20 cellular contexts compared by ENCODE assay signal in the genomic region with DNA sequence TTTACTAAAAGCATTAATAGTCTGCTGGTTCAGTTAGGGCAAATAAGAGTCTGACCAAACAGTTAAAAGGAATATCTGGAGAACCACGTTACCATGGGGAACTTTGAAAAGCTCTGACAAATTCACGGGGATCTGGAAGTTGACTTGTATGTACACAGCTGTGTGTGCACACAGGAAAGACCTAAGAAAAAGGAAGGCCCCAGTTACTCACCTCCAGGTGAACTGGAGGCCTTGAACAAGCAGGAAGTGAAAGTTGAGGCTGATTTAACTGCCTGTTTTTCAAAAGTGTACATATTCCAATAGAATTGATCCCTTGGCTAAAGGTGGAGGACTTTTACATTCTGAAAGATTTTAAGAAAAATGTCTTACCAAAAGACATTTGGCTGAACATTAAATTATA.
DNase-seq lines count a peak whose midpoint lies in the region; FAIRE-seq and TF ChIP-seq lines count a peak whose summit lies in the region.
"Had no signal": no experiment of that assay in that cellular context is flagged by ENCODE, and none has a peak within 500 bp of the region (broad histone marks: within the 10 kb centered on the region; RNA-seq: fewer than 3 reads in every experiment).

No MANE protein-coding gene starts in this region.

- H2AFZ ChIP-seq in OCI-LY7 (ENCODE audit: low read length) (peak overlapping the region; percentile 87), osteoblast (ENCODE audit: low read length) (peak overlapping the region; percentile 5), GM23248 (no peak overlapping the region)

- H3K4me3 ChIP-seq in OCI-LY7 (ENCODE audit: low read depth, low read length, poor library complexity, severe bottlenecking) = no peak overlapping the region
- no peak overlapping the region for H3K4me3 ChIP-seq in osteoblast (ENCODE audit: insufficient read depth, low read length)
- no peak overlapping the region for H3K4me3 ChIP-seq in GM23248
- H3K4me3 ChIP-seq in kidney (ENCODE audit: low read length in 2 of 2) = no peak overlapping the region
- H3K4me3 ChIP-seq: lung, thyroid gland had no signal

- H3K36me3 ChIP-seq in OCI-LY7 (ENCODE audit: insufficient read depth, low read length) (no peaks in the 10 kb centered on the region), osteoblast (ENCODE audit: insufficient read depth, low read length) (no peaks in the 10 kb centered on the region), GM23248 (ENCODE audit: low read depth) (no peaks in the 10 kb centered on the region), kidney (ENCODE audit: control insufficient read depth in 1 of 2, insufficient read depth in 2 of 2, low read length in 2 of 2) (no peaks in the 10 kb centered on the region)
- H3K36me3 ChIP-seq: brain microvascular endothelial cell, thyroid gland had no signal

- H3K9me2 ChIP-seq in OCI-LY7 (ENCODE audit: insufficient read depth, low read length) = no peaks in the 10 kb centered on the region
- no peaks in the 10 kb centered on the region for H3K9me2 ChIP-seq in GM23248 (ENCODE audit: insufficient read depth)

- TF ChIP-seq CTCF in OCI-LY7 (conservative IDR thresholded peaks at IDR 0.05; ENCODE audit: low read length) (no peak), osteoblast (IDR thresholded peaks at IDR 0.05; ENCODE audit: extremely low read depth, low read depth, low read length) (no peak), kidney (IDR thresholded peaks at IDR 0.05; ENCODE audit: borderline replicate concordance, extremely low read depth, insufficient read depth) (no peak)

- no peak for FAIRE-seq in kidney (lab: Jason Lieb, UNC)
- FAIRE-seq: GM19239 had no signal

- H3K27ac ChIP-seq in OCI-LY7 (ENCODE audit: low read depth, low read length, poor library complexity, severe bottlenecking) = peak overlapping the region; percentile 29
- no peak overlapping the region for H3K27ac ChIP-seq in osteoblast (ENCODE audit: low read depth, low read length)
- H3K27ac ChIP-seq in GM23248 = no peak overlapping the region
- no peak overlapping the region for H3K27ac ChIP-seq in kidney (ENCODE audit: low read depth in 2 of 2, low read length in 2 of 2)
- H3K27ac ChIP-seq: brain microvascular endothelial cell, C4-2B, thyroid gland had no signal

- H3K4me2 ChIP-seq in OCI-LY7 (ENCODE audit: low read length) (peak overlapping the region; percentile 14; the same call in 1 of the 2 replicates), osteoblast (ENCODE audit: insufficient read depth, low read length) (no peak overlapping the region), GM23248 (ENCODE audit: unreplicated experiment) (no peak overlapping the region)

- no peak overlapping the region for H3K9ac ChIP-seq in GM23248
- H3K9ac ChIP-seq in kidney (ENCODE audit: low read length in 2 of 2) = no peak overlapping the region

- no peaks in the 10 kb centered on the region for H4K20me1 ChIP-seq in OCI-LY7 (ENCODE audit: insufficient read depth, low read length)
- no peaks in the 10 kb centered on the region for H4K20me1 ChIP-seq in osteoblast (ENCODE audit: insufficient read depth, low read length)
- no peaks in the 10 kb centered on the region for H4K20me1 ChIP-seq in GM23248 (ENCODE audit: insufficient read depth)

- H3K27me3 ChIP-seq in osteoblast (ENCODE audit: insufficient read depth, low read length) (no peaks in the 10 kb centered on the region), GM23248 (replicated peaks; ENCODE audit: insufficient read depth) (no peaks in the 10 kb centered on the region)
- H3K27me3 ChIP-seq: brain microvascular endothelial cell, thyroid gland had no signal

- H3K4me1 ChIP-seq in OCI-LY7 (ENCODE audit: insufficient read depth, low read length, poor library complexity, severe bottlenecking) (peaks cover 12% of the 10 kb centered on the region), osteoblast (ENCODE audit: insufficient read depth, low read length) (no peaks in the 10 kb centered on the region), GM23248 (ENCODE audit: insufficient read depth) (no peaks in the 10 kb centered on the region), kidney (ENCODE audit: control insufficient read depth in 1 of 2, insufficient read depth in 1 of 2, low read depth in 1 of 2, low read length in 2 of 2) (no peaks in the 10 kb centered on the region)
- H3K4me1 ChIP-seq: thyroid gland had no signal

- intact Hi-C loops in OCI-LY7 (cut with micrococcal nuclease; ENCODE audit: unreplicated experiment) = no loop called here
- intact Hi-C loops in kidney (cut with DNase I) = no loop called here

- POLR2A ChIA-PET in HEK293T (lab: Yijun Ruan, JAX) (no interaction called here), OCI-LY7 (lab: Charles Lee) (no interaction called here)

- 7 to 12% methylated on average over 2 of the region's 2 CpGs for WGBS in GM23248 (ENCODE audit: low coverage in 1 of 2, low lambda C conversion rate in 2 of 2, missing lambda C conversion rate in 2 of 2), 2 experiments

- CTCF ChIA-PET in HEK293T (lab: Yijun Ruan, JAX) (no interaction called here), OCI-LY7 (lab: Charles Lee; ENCODE audit: unreplicated experiment) (no interaction called here)

- H3K79me2 ChIP-seq in OCI-LY7 (ENCODE audit: insufficient read depth, low read depth, low read length) = no peaks in the 10 kb centered on the region
- H3K79me2 ChIP-seq in osteoblast (ENCODE audit: insufficient read depth, low read length) = no peaks in the 10 kb centered on the region
- H3K79me2 ChIP-seq in GM23248 (ENCODE audit: insufficient read depth) = no peaks in the 10 kb centered on the region

- BruUV-seq in OCI-LY7 (replicated peaks; lab: Mats Ljungman, UMichigan) = no TSS peak

- H3K9me3 ChIP-seq in OCI-LY7 (ENCODE audit: low read length) = 0 out of 2 replicates have a peak, but pooled peaks cover 3% of the 10 kb centered on the region
- no peaks in the 10 kb centered on the region for H3K9me3 ChIP-seq in osteoblast (ENCODE audit: low read depth, low read length)
- no peaks in the 10 kb centered on the region for H3K9me3 ChIP-seq in GM23248 (ENCODE audit: low read depth)
- no peaks in the 10 kb centered on the region for H3K9me3 ChIP-seq in kidney (ENCODE audit: control insufficient read depth in 1 of 2, low read length in 2 of 2)
- H3K9me3 ChIP-seq: thyroid gland had no signal

- in situ Hi-C loops in KBM-7 (cut with MboI; ENCODE audit: low pct_unique_long_range_greater_than_20kb, low sequenced_read_pairs) = no loop called here
- in situ Hi-C loops in GM23248 (cut with MboI) = no loop called here

- DNase-seq in HEK293T (ENCODE audit: extremely low spot score) (no peak), KBM-7 (peak; percentile 0), OCI-LY7 (ENCODE audit: low spot score) (peak; percentile 73), osteoblast (ENCODE audit: insufficient read length, low spot score, missing footprints) (no peak), GM23248 (no peak), kidney (no peak), medulla oblongata (ENCODE audit: extremely low spot score) (no peak)
- DNase-seq: activated CD8-positive, alpha-beta memory T cell treated with anti-CD3 and anti-CD28 coated beads, Interleukin-2, amount 10 ng/mL, durations not matched to agents 7 days and 5 days; activated naive CD4-positive, alpha-beta T cell; brain microvascular endothelial cell; NCI-H2171 treated with DMSO at 0.1 percent for 48 hours; nephron progenitor cell; OCI-M1; right cardiac atrium; stimulated activated CD4-positive, alpha-beta T cell treated with anti-CD3 and anti-CD28 coated beads, Interleukin-2, amount 100 ng/mL, for 24 hours; stimulated activated CD8-positive, alpha-beta memory T cell treated with anti-CD3 and anti-CD28 coated beads, Interleukin-4, amount 100 ng/mL, for 48 hours; thyroid gland had no signal

- no peaks in the 10 kb centered on the region for H3F3A ChIP-seq in GM23248 (ENCODE audit: insufficient read depth)

TF ChIP-seq in HEK293T, 16 proteins besides CTCF, POLR2A, EP300 and RAD21:
- TF ChIP-seq BHLHE40 (IDR thresholded peaks at IDR 0.05; ENCODE audit: borderline replicate concordance) = no peak
- TF ChIP-seq FOXM1 (IDR thresholded peaks at IDR 0.05; ENCODE audit: borderline replicate concordance) = 0 out of 2 replicates have a peak, but pooled peaks have one; percentile 5
- no peak for TF ChIP-seq FOXA1 (IDR thresholded peaks at IDR 0.05)
- TF ChIP-seq L3MBTL2 (conservative IDR thresholded peaks at IDR 0.05) = no peak
- no peak for TF ChIP-seq CTBP1 (IDR thresholded peaks at IDR 0.05; ENCODE audit: borderline replicate concordance)

Comparison
In these comparisons a context has a peak if more than half of its experiments do, and no peak if none do; other contexts are left out.
1. DNase-seq: peak in KBM-7 (single experiment) and OCI-LY7 (single experiment); none in HEK293T (single experiment), osteoblast (single experiment), GM23248 (single experiment), kidney (single experiment) and medulla oblongata (single experiment).